ENCODE assay signal across 12 cellular contexts in genomic region chr1:217311766-217312165, GRCh38.
DNase-seq lines count a peak whose midpoint lies in the region; ATAC-seq and TF ChIP-seq lines count a peak whose summit lies in the region.
"Had no signal": no experiment of that assay in that cellular context is flagged by ENCODE, and none has a peak within 500 bp of the region (broad histone marks: within the 10 kb centered on the region; RNA-seq: fewer than 3 reads in every experiment).

No MANE protein-coding gene starts in this region.

- no peak overlapping the region for H2AK5ac ChIP-seq in mesendoderm (ENCODE audit: low read length)

- H3K79me1 ChIP-seq in mesendoderm (ENCODE audit: low read length), result no peaks in the 10 kb centered on the region

- peaks cover 3% of the 10 kb centered on the region for H3K4me1 ChIP-seq in mesendoderm (ENCODE audit: control insufficient read depth, low read depth, low read length)
- H3K4me1 ChIP-seq: vagina had no signal

- H4K5ac ChIP-seq in mesendoderm (ENCODE audit: low read length), result no peak overlapping the region

- no peak overlapping the region for H3K9ac ChIP-seq in mesendoderm (ENCODE audit: low read length)

- H3K36me3 ChIP-seq in mesendoderm (ENCODE audit: control insufficient read depth, insufficient read depth, low read length) (no peaks in the 10 kb centered on the region), MG63 (no peaks in the 10 kb centered on the region)
- H3K36me3 ChIP-seq: vagina had no signal

- no peak overlapping the region for H2BK120ac ChIP-seq in mesendoderm (ENCODE audit: low read depth, low read length)

- DNase-seq in GM12865 (ENCODE audit: low read depth), result peak; percentile 17
- DNase-seq in HT1080 (ENCODE audit: low read depth), result peak; percentile 23
- DNase-seq in astrocyte of the cerebellum (ENCODE audit: low read depth), result no peak
- peak; percentile 59 for DNase-seq in mesendoderm
- DNase-seq in MG63, result no peak
- DNase-seq in GM19238 (ENCODE audit: insufficient read length, low spot score), result no peak
- DNase-seq in NCI-H345 (lab: John Stamatoyannopoulos, UW), result no peak
- DNase-seq: T-helper 9 cell had no signal

- no peak overlapping the region for H2BK5ac ChIP-seq in mesendoderm (ENCODE audit: low read length)

- in situ Hi-C loops in astrocyte of the cerebellum (cut with HindIII; ENCODE audit: low sequenced_read_pairs), result no loop called here

- no CpG with 5 or more reads among the region's 1 CpG for WGBS in mesendoderm (ENCODE audit: extremely low coverage, insufficient coverage, low lambda C conversion rate)

- H3K27ac ChIP-seq in mesendoderm (ENCODE audit: low read depth, low read length), result no peak overlapping the region
- H3K27ac ChIP-seq: vagina had no signal

- TF ChIP-seq CTCF in GM12865 (IDR thresholded peaks at IDR 0.05; ENCODE audit: insufficient read depth, low read depth, low read length, missing control alignments) (no peak), astrocyte of the cerebellum (IDR thresholded peaks at IDR 0.05; ENCODE audit: low read depth, low read length, missing control alignments) (peak; percentile 34)

- H3K27me3 ChIP-seq in mesendoderm (ENCODE audit: insufficient read depth, low read length, poor library complexity), result no peaks in the 10 kb centered on the region
- no peaks in the 10 kb centered on the region for H3K27me3 ChIP-seq in MG63
- H3K27me3 ChIP-seq: vagina had no signal

- no peak overlapping the region for H3K56ac ChIP-seq in mesendoderm (ENCODE audit: low read length)

- no peak for ATAC-seq in HG03565 (IDR thresholded peaks at IDR 0.05; ENCODE audit: unreplicated experiment)
- ATAC-seq: esophagus mucosa, sciatic nerve had no signal

- H3K4ac ChIP-seq in mesendoderm (ENCODE audit: low read depth, low read length), result no peak overlapping the region

- no peak overlapping the region for H3K23ac ChIP-seq in mesendoderm (ENCODE audit: low read length)

- H3K18ac ChIP-seq in mesendoderm (ENCODE audit: low read length), result no peak overlapping the region

- no peaks in the 10 kb centered on the region for H3K79me2 ChIP-seq in mesendoderm (ENCODE audit: control insufficient read depth, insufficient read depth, low read length)

- no peak overlapping the region for H3K4me2 ChIP-seq in mesendoderm (ENCODE audit: low read length)

- no peak overlapping the region for H3K4me3 ChIP-seq in GM12865 (ENCODE audit: low read depth, low read length)
- no peak overlapping the region for H3K4me3 ChIP-seq in astrocyte of the cerebellum (ENCODE audit: low read depth, low read length)
- no peak overlapping the region for H3K4me3 ChIP-seq in mesendoderm (ENCODE audit: low read length)
- H3K4me3 ChIP-seq in MG63, result no peak overlapping the region
- H3K4me3 ChIP-seq: vagina had no signal

- no peak overlapping the region for H2BK15ac ChIP-seq in mesendoderm (replicated peaks; ENCODE audit: low read depth)

- H3K9me3 ChIP-seq in MG63, result no peaks in the 10 kb centered on the region
- H3K9me3 ChIP-seq: vagina had no signal

- H4K8ac ChIP-seq in mesendoderm (ENCODE audit: low read depth, low read length), result no peak overlapping the region

Comparison
In these comparisons a context has a peak if more than half of its experiments do, and no peak if none do; other contexts are left out.
1. DNase-seq: peak in GM12865 (single experiment), HT1080 (single experiment) and mesendoderm (single experiment); none in astrocyte of the cerebellum (single experiment), MG63 (single experiment), GM19238 (single experiment) and NCI-H345 (single experiment).